In genomic region chr10:54148508-54148907, GRCh38 we compare ENCODE assay signal across 35 cellular contexts.
DNase-seq lines count a peak whose midpoint lies in the region; ATAC-seq, FAIRE-seq and TF ChIP-seq lines count a peak whose summit lies in the region.
"Had no signal": no experiment of that assay in that cellular context is flagged by ENCODE, and none has a peak within 500 bp of the region (broad histone marks: within the 10 kb centered on the region; RNA-seq: fewer than 3 reads in every experiment).

No MANE protein-coding gene starts in this region.

- H3K27ac ChIP-seq in HepG2 (ENCODE audit: extremely low read length, insufficient read depth, low read length), result no peak overlapping the region
- H3K27ac ChIP-seq in right lobe of liver, result no peak overlapping the region
- no peak overlapping the region for H3K27ac ChIP-seq in HEK293 (ENCODE audit: extremely low read depth, low read depth, low read length)
- no peak overlapping the region for H3K27ac ChIP-seq in GM12878 (ENCODE audit: control insufficient read depth, insufficient read depth)
- H3K27ac ChIP-seq: 22Rv1; A549; BLaER1; BLaER1 treated with 17β-estradiol and CSF1 and Interleukin-3, amounts not matched to agents 10 nM and 100 nM; C4-2B had no signal

- no peak for TF ChIP-seq EP300 in HepG2 (IDR thresholded peaks at IDR 0.05; ENCODE audit: low read depth in 2 of 2, low read length in 2 of 2)
- TF ChIP-seq EP300 in HepG2 (CRISPR knock-in tag; IDR thresholded peaks at IDR 0.05; ENCODE audit: borderline replicate concordance), result no peak
- no peak for TF ChIP-seq EP300 in GM12878 (IDR thresholded peaks at IDR 0.05; ENCODE audit: borderline replicate concordance in 1 of 2, control insufficient read depth in 1 of 2, low read depth in 2 of 2, low read length in 2 of 2)

- H3K9me3 ChIP-seq in HepG2 (ENCODE audit: low read length) (0 out of 2 replicates have a peak, but pooled peaks cover 5% of the 10 kb centered on the region), right lobe of liver (no peaks in the 10 kb centered on the region), HEK293 (ENCODE audit: control insufficient read depth, insufficient read depth, low read depth, low read length) (no peaks in the 10 kb centered on the region; the same call in 1 of the 2 replicates), GM12878 (replicated peaks; ENCODE audit: control insufficient read depth, insufficient read depth, low read length) (no peaks in the 10 kb centered on the region)
- H3K9me3 ChIP-seq: A549, BE2C, Caco-2 had no signal

- H2AFZ ChIP-seq in HepG2 (ENCODE audit: low read length), result no peak overlapping the region
- no peak overlapping the region for H2AFZ ChIP-seq in GM12878 (ENCODE audit: control insufficient read depth, low read depth, low read length)

- RAD21 ChIA-PET in GM12878 (lab: Charles Lee; ENCODE audit: unreplicated experiment), result interaction anchor here (1.2 kb wide), 1 partner anchor 9 kb away, joined by 4 read pairs; no protein-coding TSS in a partner anchor

- ATAC-seq in HepG2, result no peak
- ATAC-seq in right lobe of liver, result no peak
- ATAC-seq in GM12878, result no peak
- ATAC-seq: A549; CD8-positive, alpha-beta T cell had no signal

- TF ChIP-seq CTCF in HepG2 (CRISPR knock-in tag; IDR thresholded peaks at IDR 0.05) (no peak), right lobe of liver (IDR thresholded peaks at IDR 0.05) (no peak), HEK293 (tag by site-specific recombination; IDR thresholded peaks at IDR 0.05) (no peak), GM12878 (IDR thresholded peaks at IDR 0.05 in 2 of 3, conservative IDR thresholded peaks at IDR 0.05 in 1 of 3; ENCODE audit: control insufficient read depth in 2 of 3, extremely low read depth in 1 of 3, insufficient read depth in 1 of 3, low read depth in 3 of 3, low read length in 3 of 3) (no peak), glutamatergic neuron (IDR thresholded peaks at IDR 0.05; ENCODE audit: partially characterized antibody, unreplicated experiment) (no peak)

- H3K27ac Mint-ChIP-seq in glutamatergic neuron (ENCODE audit: unreplicated experiment), result no peak overlapping the region
- H3K27ac Mint-ChIP-seq: B cell; CD14-positive monocyte; CD4-positive, alpha-beta memory T cell; CD4-positive, alpha-beta T cell; CD4-positive, CD25-positive, alpha-beta regulatory T cell; CD8-positive, alpha-beta memory T cell; CD8-positive, alpha-beta T cell had no signal

- TF ChIP-seq RAD21 in HepG2 (CRISPR knock-in tag; IDR thresholded peaks at IDR 0.05) (no peak), GM12878 (IDR thresholded peaks at IDR 0.05; ENCODE audit: insufficient read depth, low read depth, low read length) (no peak)

- H3K4me3 ChIP-seq in HepG2 (replicated peaks in 1 of 3; ENCODE audit: insufficient read depth in 1 of 3, low read depth in 2 of 3, low read length in 3 of 3) (no peak overlapping the region), right lobe of liver (no peak overlapping the region), HEK293 (ENCODE audit: low read depth, low read length) (no peak overlapping the region), GM12878 (no peak overlapping the region)
- H3K4me3 ChIP-seq: A549; BLaER1; BLaER1 treated with 17β-estradiol and CSF1 and Interleukin-3, amounts not matched to agents 10 nM and 100 nM had no signal

- H3K9me3 Mint-ChIP-seq in glutamatergic neuron (ENCODE audit: unreplicated experiment), result no peaks in the 10 kb centered on the region
- H3K9me3 Mint-ChIP-seq: CD4-positive, alpha-beta T cell had no signal

- no peak for DNase-seq in HepG2 (ENCODE audit: low spot score)
- no peak for DNase-seq in right lobe of liver
- DNase-seq in GM12878 (ENCODE audit: low read depth, low spot score), result no peak
- no peak for DNase-seq in NCI-H1105 (lab: John Stamatoyannopoulos, UW)
- DNase-seq in glutamatergic neuron, result no peak
- DNase-seq: 8988T; ACHN; AML-193; BE2C; C1 segment of cervical spinal cord; Caco-2; Calu3; CD4-positive, alpha-beta memory T cell; CD4-positive, alpha-beta T cell; CD4-positive, CD25-positive, alpha-beta regulatory T cell; CD8-positive, alpha-beta memory T cell; CD8-positive, alpha-beta T cell; COR-L47; DMS 273 treated with DMSO at 0.1 percent for 48 hours; DMS153; DMS53; DMS79; DMS79 treated with DMSO at 0.1 percent for 48 hours; DND-41; EL had no signal

- no peak overlapping the region for H3K4me3 Mint-ChIP-seq in glutamatergic neuron (ENCODE audit: unreplicated experiment)
- H3K4me3 Mint-ChIP-seq: B cell; CD14-positive monocyte; CD4-positive, alpha-beta memory T cell; CD4-positive, alpha-beta T cell; CD8-positive, alpha-beta memory T cell; CD8-positive, alpha-beta T cell had no signal

- POLR2A ChIA-PET in HepG2 (lab: Yijun Ruan, JAX), result no interaction called here
- POLR2A ChIA-PET in HEK293 (lab: Yijun Ruan, JAX), result no interaction called here
- POLR2A ChIA-PET in GM12878 (lab: Charles Lee), result no interaction called here

- no peaks in the 10 kb centered on the region for H3K4me1 Mint-ChIP-seq in glutamatergic neuron (ENCODE audit: low read depth, unreplicated experiment)
- H3K4me1 Mint-ChIP-seq: B cell; CD14-positive monocyte; CD4-positive, alpha-beta memory T cell; CD4-positive, CD25-positive, alpha-beta regulatory T cell; CD8-positive, alpha-beta memory T cell had no signal

- H3K4me2 ChIP-seq in HepG2 (ENCODE audit: low read depth, low read length), result no peak overlapping the region
- H3K4me2 ChIP-seq in GM12878 (ENCODE audit: control insufficient read depth, insufficient read depth), result no peak overlapping the region
- H3K4me2 ChIP-seq: A549; BLaER1; BLaER1 treated with 17β-estradiol and CSF1 and Interleukin-3, amounts not matched to agents 10 nM and 100 nM had no signal

- BruUV-seq in HepG2 (replicated peaks; lab: Mats Ljungman, UMichigan) (no TSS peak), GM12878 (replicated peaks; lab: Mats Ljungman, UMichigan) (no TSS peak)

- in situ Hi-C loops in HepG2 (cut with HindIII; ENCODE audit: extremely low pct_ligation_motif_present, low pct_unique_long_range_greater_than_20kb), result no loop called here
- in situ Hi-C loops in GM12878 (cut with MboI), result no loop called here

- H3K79me2 ChIP-seq in HepG2 (ENCODE audit: insufficient read depth, low read length), result no peaks in the 10 kb centered on the region
- no peaks in the 10 kb centered on the region for H3K79me2 ChIP-seq in GM12878 (ENCODE audit: control insufficient read depth, insufficient read depth, low read length)

- H3K27me3 ChIP-seq in HepG2 (ENCODE audit: control insufficient read depth in 1 of 2, insufficient read depth in 2 of 2, low read length in 2 of 2), result no peaks in the 10 kb centered on the region
- H3K27me3 ChIP-seq in right lobe of liver, result no peaks in the 10 kb centered on the region
- no peaks in the 10 kb centered on the region for H3K27me3 ChIP-seq in GM12878 (replicated peaks in 1 of 2; ENCODE audit: control insufficient read depth in 2 of 2, insufficient read depth in 2 of 2, low read length in 1 of 2)
- H3K27me3 ChIP-seq: BE2C; BLaER1; BLaER1 treated with 17β-estradiol and CSF1 and Interleukin-3, amounts not matched to agents 10 nM and 100 nM had no signal

- H3K36me3 ChIP-seq in HepG2 (replicated peaks in 1 of 2; ENCODE audit: control insufficient read depth in 1 of 2, insufficient read depth in 2 of 2, low read length in 2 of 2), result no peaks in the 10 kb centered on the region
- H3K36me3 ChIP-seq in right lobe of liver, result no peaks in the 10 kb centered on the region
- H3K36me3 ChIP-seq in HEK293 (ENCODE audit: control insufficient read depth in 2 of 2, insufficient read depth in 1 of 2, low read length in 2 of 2), result no peaks in the 10 kb centered on the region
- H3K36me3 ChIP-seq in GM12878 (ENCODE audit: control insufficient read depth in 2 of 2, insufficient read depth in 2 of 2, low read length in 1 of 2), result no peaks in the 10 kb centered on the region
- H3K36me3 ChIP-seq: BE2C; BLaER1; BLaER1 treated with 17β-estradiol and CSF1 and Interleukin-3, amounts not matched to agents 10 nM and 100 nM had no signal

- no peak overlapping the region for H3K9ac ChIP-seq in HepG2 (ENCODE audit: insufficient read depth, low read depth, low read length)
- no peak overlapping the region for H3K9ac ChIP-seq in GM12878 (ENCODE audit: control insufficient read depth, insufficient read depth, low read length)
- H3K9ac ChIP-seq: BLaER1; BLaER1 treated with 17β-estradiol and CSF1 and Interleukin-3, amounts not matched to agents 10 nM and 100 nM had no signal

- TF ChIP-seq POLR2A in HepG2 (IDR thresholded peaks at IDR 0.05; ENCODE audit: insufficient read depth in 1 of 2, low read depth in 2 of 2, low read length in 2 of 2), result no peak
- TF ChIP-seq POLR2A in right lobe of liver (IDR thresholded peaks at IDR 0.05), result no peak
- TF ChIP-seq POLR2A in GM12878 (IDR thresholded peaks at IDR 0.05; ENCODE audit: low read depth, low read length), result no peak

- H3K36me3 Mint-ChIP-seq in glutamatergic neuron (ENCODE audit: unreplicated experiment), result no peaks in the 10 kb centered on the region
- H3K36me3 Mint-ChIP-seq: CD14-positive monocyte; CD4-positive, alpha-beta memory T cell; CD4-positive, CD25-positive, alpha-beta regulatory T cell; CD8-positive, alpha-beta memory T cell; CD8-positive, alpha-beta T cell had no signal

- WGBS in HepG2 (ENCODE audit: low lambda C conversion rate), result 0% methylated on average over 2 of the region's 2 CpGs
- 50% methylated on average over 2 of the region's 2 CpGs for WGBS in right lobe of liver (ENCODE audit: insufficient coverage, low coverage, low lambda C conversion rate, missing lambda C conversion rate)
- WGBS in GM12878 (ENCODE audit: insufficient coverage, insufficient replicate concordance, low lambda C conversion rate, missing lambda C conversion rate), result 2% methylated on average over 2 of the region's 2 CpGs

- H3K4me1 ChIP-seq in HepG2 (ENCODE audit: insufficient read depth, low read length), result no peaks in the 10 kb centered on the region
- H3K4me1 ChIP-seq in right lobe of liver, result no peaks in the 10 kb centered on the region
- no peaks in the 10 kb centered on the region for H3K4me1 ChIP-seq in HEK293 (ENCODE audit: control insufficient read depth, insufficient read depth, low read length)
- H3K4me1 ChIP-seq in GM12878 (ENCODE audit: control insufficient read depth, insufficient read depth, low read length), result no peaks in the 10 kb centered on the region
- H3K4me1 ChIP-seq: A549, BE2C, Caco-2 had no signal

- CTCF ChIA-PET in HepG2 (lab: Yijun Ruan, JAX; ENCODE audit: low intra/inter-chr PET ratio, low total read pairs) (no interaction called here), HEK293 (lab: Yijun Ruan, JAX) (no interaction called here), GM12878 (lab: Yijun Ruan, JAX) (interaction anchor here (2.6 kb wide), 1 partner anchor 16 kb away, joined by 18 read pairs; no protein-coding TSS in a partner anchor)

- H4K20me1 ChIP-seq in HepG2 (ENCODE audit: insufficient read depth, low read length), result no peaks in the 10 kb centered on the region
- no peaks in the 10 kb centered on the region for H4K20me1 ChIP-seq in GM12878 (ENCODE audit: control insufficient read depth, insufficient read depth)
- H4K20me1 ChIP-seq: BLaER1; BLaER1 treated with 17β-estradiol and CSF1 and Interleukin-3, amounts not matched to agents 10 nM and 100 nM had no signal

- FAIRE-seq in HepG2 (lab: Jason Lieb, UNC), result no peak
- no peak for FAIRE-seq in GM12878 (lab: Jason Lieb, UNC)
- FAIRE-seq: A204.1, A549, D721Med had no signal

- intact Hi-C loops in HepG2 (cut with micrococcal nuclease; ENCODE audit: unreplicated experiment), result no loop called here
- intact Hi-C loops in right lobe of liver (cut with DNase I), result no loop called here
- intact Hi-C loops in GM12878 (cut with micrococcal nuclease; ENCODE audit: unreplicated experiment), result no loop called here

- SMC1A ChIA-PET in GM12878 (lab: Charles Lee; ENCODE audit: uncharacterized antibody, unreplicated experiment), result interaction anchor here (2.1 to 3.1 kb wide), 2 partner anchors 11 to 16 kb away, joined by 8 to 9 read pairs; no protein-coding TSS in a partner anchor

- no peaks in the 10 kb centered on the region for H3K27me3 Mint-ChIP-seq in glutamatergic neuron (ENCODE audit: unreplicated experiment)
- H3K27me3 Mint-ChIP-seq: B cell; CD4-positive, alpha-beta memory T cell; CD4-positive, alpha-beta T cell; CD4-positive, CD25-positive, alpha-beta regulatory T cell; CD8-positive, alpha-beta memory T cell had no signal

Comparison
In these comparisons a context has a peak if more than half of its experiments do, and no peak if none do; other contexts are left out.
1. Of the 63 proteins assayed by ChIP-seq in both HepG2 and HEK293: peak only in HepG2: none; only in HEK293: ATF2; in both: none; in neither: 62.